17 cellular contexts compared by ENCODE assay signal in the genomic region with DNA sequence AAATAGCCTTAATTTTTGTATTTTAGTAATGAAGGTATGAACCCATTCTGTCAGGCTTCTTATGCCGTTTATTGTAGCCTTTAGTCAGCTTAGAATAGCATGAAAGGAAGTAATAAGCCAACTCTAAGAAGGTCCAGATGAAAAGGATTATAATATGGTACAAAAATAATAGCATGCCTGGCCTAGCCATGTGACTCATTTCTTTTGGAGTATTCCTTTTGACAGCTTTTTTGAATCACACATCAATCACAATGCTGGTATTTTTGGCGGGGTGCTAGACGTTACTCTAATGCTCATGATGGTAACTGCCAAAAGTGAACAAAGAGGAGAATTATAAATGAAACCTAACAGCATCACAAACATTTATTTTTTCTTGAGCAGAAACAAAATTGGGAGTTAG. TPM values are rescaled to one million over a fixed set of nuclear protein-coding genes. Genes with fewer than 3 reads are reported as not detected.
A peak's percentile ranks its signal among the peaks of the same experiment; 100 is the strongest.
DNase-seq lines count a peak whose midpoint lies in the region; ATAC-seq, FAIRE-seq and TF ChIP-seq lines count a peak whose summit lies in the region.
"Had no signal": no experiment of that assay in that cellular context is flagged by ENCODE, and none has a peak within 500 bp of the region (broad histone marks: within the 10 kb centered on the region; RNA-seq: fewer than 3 reads in every experiment).

No MANE protein-coding gene starts in this region.

- in situ Hi-C loops in GM23248 (cut with MboI), result no loop called here
- in situ Hi-C loops in SK-MEL-5 (cut with HindIII; ENCODE audit: low pct_unique_long_range_greater_than_20kb, low sequenced_read_pairs), result no loop called here

- H3K27ac ChIP-seq in GM23248 (peak overlapping the region; percentile 79), smooth muscle cell (ENCODE audit: low read depth) (peak overlapping the region; percentile 73), RWPE1 (no peak overlapping the region)

- DNase-seq in GM23248 (peak; percentile 51), SK-MEL-5 (ENCODE audit: low read depth, low spot score) (peak; percentile 26), fibroblast of the conjunctiva (ENCODE audit: low read depth) (peak; percentile 55), smooth muscle cell (lab: John Stamatoyannopoulos, UW; ENCODE audit: unreplicated experiment) (no peak), RWPE1 (ENCODE audit: low spot score) (no peak), frontal cortex (ENCODE audit: low spot score in 2 of 2) (no peak)
- DNase-seq in effector CD8-positive, alpha-beta T cell (lab: John Stamatoyannopoulos, UW), result no peak
- DNase-seq: activated CD8-positive, alpha-beta memory T cell treated with anti-CD3 and anti-CD28 coated beads, Interleukin-2, amount 50 U/mL, for 4 hours; effector memory CD8-positive, alpha-beta T cell; Kasumi-1; kidney; NCI-H1436 treated with DMSO at 0.1 percent for 48 hours; occipital lobe; small intestine; stimulated activated naive B cell treated with anti-CD40 and anti-IgM and Interleukin-4, amounts not matched to agents 10 μg/mL and 1 μg/mL and 100 μg/mL, for 72 hours; T1000 had no signal

- H3K9ac ChIP-seq in GM23248 (peak overlapping the region; percentile 41), smooth muscle cell (ENCODE audit: low read depth) (no peak overlapping the region)

- peaks cover 75% of the 10 kb centered on the region for H3K79me2 ChIP-seq in GM23248 (ENCODE audit: insufficient read depth)
- H3K79me2 ChIP-seq in smooth muscle cell (ENCODE audit: low read depth), result peaks cover 53% of the 10 kb centered on the region

- H4K20me1 ChIP-seq in GM23248 (ENCODE audit: insufficient read depth) (no peaks in the 10 kb centered on the region), smooth muscle cell (ENCODE audit: low read depth) (peaks cover 36% of the 10 kb centered on the region)

- CTCF ChIA-PET in RWPE1 (lab: Yijun Ruan, JAX), result interaction anchor here (0.7 kb wide), 1 partner anchor 214 kb away, joined by 3 read pairs; no protein-coding TSS in a partner anchor

- H3K36me3 ChIP-seq in GM23248 (ENCODE audit: low read depth) (no peaks in the 10 kb centered on the region), smooth muscle cell (ENCODE audit: low read depth) (no peaks in the 10 kb centered on the region)

- H3K4me1 ChIP-seq in GM23248 (ENCODE audit: insufficient read depth), result peaks cover 24% of the 10 kb centered on the region
- peaks cover 8% of the 10 kb centered on the region for H3K4me1 ChIP-seq in smooth muscle cell (ENCODE audit: low read depth)

- peak overlapping the region; percentile 77 for H3K4me2 ChIP-seq in GM23248 (ENCODE audit: unreplicated experiment)
- H3K4me2 ChIP-seq in smooth muscle cell, result peak overlapping the region; percentile 58

- POLR2A ChIA-PET in RWPE1 (lab: Yijun Ruan, JAX; ENCODE audit: low non-redundant PET), result no interaction called here

- ATAC-seq in HG02885 (IDR thresholded peaks at IDR 0.05; ENCODE audit: poor library complexity, unreplicated experiment), result no peak
- ATAC-seq: effector memory CD8-positive, alpha-beta T cell; stimulated activated naive B cell treated with anti-CD40 and anti-IgM and Interleukin-4, amounts not matched to agents 10 μg/mL and 1 μg/mL and 100 μg/mL, for 72 hours had no signal

- no peak for TF ChIP-seq CTCF in smooth muscle cell (IDR thresholded peaks at IDR 0.05; ENCODE audit: borderline replicate concordance, insufficient read depth, poor library complexity, severe bottlenecking)
- no peak for TF ChIP-seq CTCF in RWPE1 (conservative IDR thresholded peaks at IDR 0.05; ENCODE audit: low read depth)

- H3K4me3 ChIP-seq in GM23248 (peak overlapping the region; percentile 46), smooth muscle cell (no peak overlapping the region)

- WGBS in GM23248 (ENCODE audit: low coverage in 1 of 2, low lambda C conversion rate in 2 of 2, missing lambda C conversion rate in 2 of 2), 2 experiments, result 2% methylated on average over 3 of the region's 3 CpGs
- 34% methylated on average over 3 of the region's 3 CpGs for WGBS in smooth muscle cell (ENCODE audit: low lambda C conversion rate)

- no peak for FAIRE-seq in frontal cortex (lab: Jason Lieb, UNC)
- FAIRE-seq: kidney, small intestine had no signal

- H2AFZ ChIP-seq in GM23248, result peak overlapping the region; percentile 55; the same call in 1 of the 2 replicates
- H2AFZ ChIP-seq in smooth muscle cell (ENCODE audit: low read depth), result no peak overlapping the region

- H3K9me3 ChIP-seq in GM23248 (ENCODE audit: low read depth), result no peaks in the 10 kb centered on the region
- H3K9me3 ChIP-seq in smooth muscle cell (replicated peaks; ENCODE audit: low read depth), result no peaks in the 10 kb centered on the region

- H3F3A ChIP-seq in GM23248 (ENCODE audit: insufficient read depth), result peaks cover 31% of the 10 kb centered on the region
- peaks cover 5% of the 10 kb centered on the region for H3F3A ChIP-seq in smooth muscle cell (ENCODE audit: low read depth)

- H3K27me3 ChIP-seq in GM23248 (replicated peaks; ENCODE audit: insufficient read depth) (no peaks in the 10 kb centered on the region), smooth muscle cell (ENCODE audit: low read depth) (no peaks in the 10 kb centered on the region)

- H3K9me2 ChIP-seq in GM23248 (ENCODE audit: insufficient read depth), result no peaks in the 10 kb centered on the region

RNA-seq across cellular contexts. Expression of a gene that starts 19.9 kb away (rescaled TPM):
- 18.6 and 19.6 TPM in 2 replicates for total RNA-seq in GM23248 (2014; rRNA removed; shearing (Covaris generic))
- polyA plus RNA-seq in GM23248 (2016; fragmentation: Nextera tagmentation; extraction: Ambion mirVana) (3.8 and 4.4 TPM in 2 replicates), smooth muscle cell (7.4 and 10.5 TPM in 2 replicates)
- 50.8 and 57.5 TPM in 2 replicates for total RNA-seq in SK-MEL-5 (2014; rRNA removed; shearing (Covaris generic))
- polyA plus RNA-seq in SK-MEL-5 (2015; cell fraction: cytosol; rRNA removed), result 49.2 and 68.3 TPM in 2 replicates
- 181 and 223 TPM in 2 replicates for polyA plus RNA-seq in SK-MEL-5 (2015; cell fraction: nucleus; rRNA removed)
- total RNA-seq in smooth muscle cell (33.5 and 37.3 TPM in 2 replicates), frontal cortex (93.8 TPM)

Comparison
In these comparisons a context has a peak if more than half of its experiments do, and no peak if none do; other contexts are left out.
1. DNase-seq: peak in GM23248 (single experiment), SK-MEL-5 (single experiment) and fibroblast of the conjunctiva (single experiment); none in smooth muscle cell (single experiment), effector CD8-positive, alpha-beta T cell (single experiment), RWPE1 (single experiment) and frontal cortex (0 of 2).